Comparison of ENCODE assay signal across 14 cellular contexts in the genomic region with DNA sequence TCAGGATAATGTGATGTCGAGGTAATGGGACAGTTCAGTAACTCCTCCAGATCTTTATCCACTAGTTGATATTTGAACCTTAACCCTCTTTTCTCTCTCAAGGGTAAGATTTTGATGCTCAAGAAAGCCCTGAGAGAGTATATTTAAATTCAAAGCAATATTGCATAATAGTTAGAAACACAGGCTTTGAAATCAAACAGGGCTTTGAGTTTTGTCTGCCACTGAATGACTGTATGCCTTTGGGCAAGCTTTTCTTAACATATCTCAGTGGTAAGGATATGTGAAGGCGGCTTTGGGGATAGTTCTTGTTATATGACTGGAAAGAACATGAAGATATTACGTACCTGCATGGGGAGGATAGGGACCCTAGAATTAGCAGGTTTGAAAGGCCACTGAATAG.
"Had no signal": no experiment of that assay in that cellular context is flagged by ENCODE, and none has a peak within 500 bp of the region (broad histone marks: within the 10 kb centered on the region; RNA-seq: fewer than 3 reads in every experiment).

No MANE protein-coding gene starts in this region.

- DNase-seq: activated naive CD4-positive, alpha-beta T cell treated with anti-CD3 and anti-CD28 coated beads, Interleukin-2, amount 50 U/mL, for 16 hours; cerebellar nuclear complex; esophagus squamous epithelium; gastrocnemius medialis; retina; stimulated activated CD4-positive, alpha-beta T cell treated with anti-CD3 and anti-CD28 coated beads, Interleukin-15, amount 100 ng/mL, for 24 hours; stimulated activated CD4-positive, alpha-beta T cell treated with anti-CD3 and anti-CD28 coated beads, Interleukin-4, amount 100 ng/mL, for 4 hours; stomach; uterus had no signal

- H3K27ac Mint-ChIP-seq: dendritic cell treated with granulocyte-macrophage colony-stimulating factor and Interleukin-4, amounts not matched to agents 40 ng/mL and 50 ng/mL, for 4 days; neural progenitor cell had no signal

- H3K4me2 ChIP-seq: neural progenitor cell had no signal

- H3K9me3 ChIP-seq: esophagus squamous epithelium, gastrocnemius medialis, stomach, thoracic aorta, uterus had no signal

- H3K79me2 ChIP-seq: parathyroid adenoma had no signal

- H3K4me3 Mint-ChIP-seq: dendritic cell treated with granulocyte-macrophage colony-stimulating factor and Interleukin-4, amounts not matched to agents 40 ng/mL and 50 ng/mL, for 4 days; neural progenitor cell had no signal

- H3K27me3 Mint-ChIP-seq: dendritic cell treated with granulocyte-macrophage colony-stimulating factor and Interleukin-4, amounts not matched to agents 40 ng/mL and 50 ng/mL, for 4 days had no signal

- H3K4me1 ChIP-seq: parathyroid adenoma had no signal

- H3K4me3 ChIP-seq: esophagus squamous epithelium, gastrocnemius medialis, neural progenitor cell, thoracic aorta, uterus had no signal

- ATAC-seq: activated CD4-positive, CD25-positive, alpha-beta regulatory T cell treated with anti-CD3 and anti-CD28 coated beads, Interleukin-2, amount 50 U/mL, for 24 hours; gastrocnemius medialis had no signal

- H3K27me3 ChIP-seq: esophagus squamous epithelium, gastrocnemius medialis, neural progenitor cell, stomach, uterus had no signal

- H3K36me3 ChIP-seq: uterus had no signal

- H3K9ac ChIP-seq: neural progenitor cell, parathyroid adenoma had no signal

- H2AFZ ChIP-seq: neural progenitor cell, parathyroid adenoma had no signal

- H3K9me3 Mint-ChIP-seq: dendritic cell treated with granulocyte-macrophage colony-stimulating factor and Interleukin-4, amounts not matched to agents 40 ng/mL and 50 ng/mL, for 4 days; neural progenitor cell had no signal

- H3K27ac ChIP-seq: esophagus squamous epithelium, gastrocnemius medialis, neural progenitor cell, parathyroid adenoma, thoracic aorta had no signal
